ENCODE assay signal across 8 cellular contexts in the genomic region with DNA sequence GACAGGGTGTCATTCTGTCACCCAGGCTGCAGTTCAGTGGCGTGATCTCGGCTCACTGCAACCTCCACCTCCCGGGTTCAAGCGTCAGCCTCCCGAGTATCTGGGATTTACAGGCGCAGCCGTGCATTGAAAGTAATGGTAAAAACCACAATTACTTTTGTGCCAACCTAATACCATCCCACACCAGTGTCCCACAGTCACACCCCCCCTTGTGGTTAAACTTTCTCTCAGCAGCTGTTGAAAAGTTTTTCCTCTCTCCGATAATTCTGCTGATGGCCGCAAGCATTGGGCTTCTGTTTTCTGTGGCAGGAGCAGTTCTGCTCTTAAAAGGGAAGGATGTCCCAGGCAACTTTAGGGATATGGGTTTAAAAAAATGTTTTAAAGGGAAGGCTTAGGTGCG.
DNase-seq lines count a peak whose midpoint lies in the region; ATAC-seq lines count a peak whose summit lies in the region.

No MANE protein-coding gene starts in this region.

- H3K4me3 ChIP-seq in adipocyte (ENCODE audit: low read length) = no peak overlapping the region

- DNase-seq in DMS 273 (lab: John Stamatoyannopoulos, UW; ENCODE audit: unreplicated experiment) (peak; percentile 91), KBM-7 (peak; percentile 92), adipocyte (ENCODE audit: low read depth) (peak; percentile 58), kidney glomerular epithelial cell (lab: John Stamatoyannopoulos, UW) (peak; percentile 44), NCI-H446 treated with DMSO at 0.1 percent for 48 hours (lab: John Stamatoyannopoulos, UW) (no peak), GOT3 (lab: John Stamatoyannopoulos, UW) (no peak), NCI-H1092 (lab: John Stamatoyannopoulos, UW) (no peak)

- H3K36me3 ChIP-seq in adipocyte (ENCODE audit: control insufficient read depth, insufficient read depth, low read length, severe bottlenecking) = no peaks in the 10 kb centered on the region

- H3K9me3 ChIP-seq in adipocyte (ENCODE audit: control insufficient read depth, low read length) = no peaks in the 10 kb centered on the region

- H3K4me1 ChIP-seq in adipocyte (ENCODE audit: control insufficient read depth, insufficient read depth, low read length) = no peaks in the 10 kb centered on the region

- ATAC-seq in HG03139 (IDR thresholded peaks at IDR 0.05; ENCODE audit: unreplicated experiment) = no peak

- no peak overlapping the region for H3K9ac ChIP-seq in adipocyte (ENCODE audit: low read length)

- H3K27me3 ChIP-seq in adipocyte (replicated peaks; ENCODE audit: control insufficient read depth, insufficient read depth, low read length) = no peaks in the 10 kb centered on the region

- in situ Hi-C loops in KBM-7 (cut with MboI; ENCODE audit: low pct_unique_long_range_greater_than_20kb, low sequenced_read_pairs) = no loop called here

Comparison
In these comparisons a context has a peak if more than half of its experiments do, and no peak if none do; other contexts are left out.
1. DNase-seq: peak in DMS 273 (single experiment), KBM-7 (single experiment), adipocyte (single experiment) and kidney glomerular epithelial cell (single experiment); none in NCI-H446 treated with DMSO at 0.1 percent for 48 hours (single experiment), GOT3 (single experiment) and NCI-H1092 (single experiment).